ENCODE assay signal across 10 cellular contexts in the genomic region with DNA sequence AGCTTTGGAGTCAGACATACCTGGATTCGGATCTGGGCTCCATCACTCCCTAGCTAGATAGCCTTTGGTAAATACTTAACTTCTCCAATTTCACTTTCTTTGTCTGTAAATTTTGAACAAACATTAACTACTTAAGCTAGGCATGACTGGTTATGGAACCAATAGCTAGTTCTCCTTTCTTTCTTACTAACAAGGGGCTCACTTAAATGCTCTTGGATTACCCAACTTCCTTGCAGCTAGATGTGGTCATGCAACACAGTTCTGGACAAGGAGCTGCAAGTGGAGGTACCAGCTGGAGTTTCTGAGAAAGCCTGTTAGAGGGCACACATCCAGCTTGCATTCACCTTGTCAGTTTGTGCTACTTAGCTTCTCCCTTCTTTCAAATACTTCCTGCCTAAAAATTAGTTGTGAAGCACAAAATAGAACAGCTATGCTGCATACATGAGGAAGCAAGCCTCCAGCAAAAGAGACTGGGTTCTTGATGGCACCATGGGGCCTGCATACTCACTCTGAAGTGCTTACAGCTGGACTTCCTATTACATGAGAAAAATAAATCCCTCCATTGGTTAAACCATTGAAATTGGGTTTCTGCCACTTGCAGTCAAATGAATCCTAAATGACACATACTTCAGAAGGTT.
DNase-seq lines count a peak whose midpoint lies in the region; ATAC-seq and TF ChIP-seq lines count a peak whose summit lies in the region.
"Had no signal": no experiment of that assay in that cellular context is flagged by ENCODE, and none has a peak within 500 bp of the region (broad histone marks: within the 10 kb centered on the region; RNA-seq: fewer than 3 reads in every experiment).

No MANE protein-coding gene starts in this region.

- in situ Hi-C loops in brain microvascular endothelial cell (cut with HindIII; ENCODE audit: low pct_ligation_motif_present, low sequenced_read_pairs), result no loop called here

- no peaks in the 10 kb centered on the region for H3K27me3 ChIP-seq in brain microvascular endothelial cell (replicated peaks)
- H3K27me3 ChIP-seq: BLaER1 had no signal

- no peak for TF ChIP-seq CTCF in 22Rv1 (IDR thresholded peaks at IDR 0.05)
- TF ChIP-seq CTCF in brain microvascular endothelial cell (IDR thresholded peaks at IDR 0.05; ENCODE audit: low read depth, low read length, missing control alignments), result no peak

- peak; percentile 61 for ATAC-seq in GM19043 (IDR thresholded peaks at IDR 0.05; ENCODE audit: low read depth, unreplicated experiment)
- ATAC-seq in HG03060 (IDR thresholded peaks at IDR 0.05; ENCODE audit: low read depth, unreplicated experiment), result peak; percentile 42
- ATAC-seq: activated T-helper 17 cell treated with anti-CD3 and anti-CD28 coated beads, Interleukin-2, amount 50 U/mL, for 72 hours had no signal

- DNase-seq in SIG-M5 (lab: John Stamatoyannopoulos, UW), result peak; percentile 95
- no peak for DNase-seq in SK-N-DZ (ENCODE audit: low spot score)
- DNase-seq in activated naive CD4-positive, alpha-beta T cell treated with Interleukin-2 at 50 U/mL for 16 hours, result no peak
- no peak for DNase-seq in HPDE6-E6E7 (ENCODE audit: extremely low spot score)
- no peak for DNase-seq in brain microvascular endothelial cell

- no peak overlapping the region for H3K4me3 ChIP-seq in brain microvascular endothelial cell (ENCODE audit: low read depth, low read length)
- H3K4me3 ChIP-seq: BLaER1 had no signal

- H3K27ac ChIP-seq in 22Rv1 (peak overlapping the region; percentile 90), brain microvascular endothelial cell (no peak overlapping the region)
- H3K27ac ChIP-seq: BLaER1 had no signal

- H3K36me3 ChIP-seq in brain microvascular endothelial cell (replicated peaks), result no peaks in the 10 kb centered on the region
- H3K36me3 ChIP-seq: BLaER1 had no signal
